ENCODE assay signal across 16 cellular contexts in the genomic region with DNA sequence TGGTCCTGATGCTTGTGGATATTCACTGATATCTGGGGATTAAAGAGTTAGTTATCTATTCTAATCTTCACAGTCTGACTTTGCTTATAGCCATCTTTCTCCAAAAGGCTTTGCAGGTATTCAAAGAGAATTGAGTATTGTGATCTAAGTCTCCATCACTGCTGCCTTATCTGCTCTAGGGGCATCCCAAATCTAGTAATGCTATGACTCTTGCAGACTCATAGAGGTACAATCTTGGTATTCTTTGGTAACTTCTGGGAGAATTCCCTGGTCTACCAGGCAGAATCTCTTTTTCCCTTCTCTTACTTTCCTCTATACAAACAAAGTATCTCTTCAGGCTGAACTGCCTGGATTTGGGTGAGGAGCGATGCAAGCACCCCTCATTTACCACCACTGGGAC.
DNase-seq lines count a peak whose midpoint lies in the region; ATAC-seq lines count a peak whose summit lies in the region.
"Had no signal": no experiment of that assay in that cellular context is flagged by ENCODE, and none has a peak within 500 bp of the region (broad histone marks: within the 10 kb centered on the region; RNA-seq: fewer than 3 reads in every experiment).

No MANE protein-coding gene starts in this region.

- no peak overlapping the region for H2BK120ac ChIP-seq in mesendoderm (ENCODE audit: low read depth, low read length)

- H3K4me3 ChIP-seq in mesendoderm (ENCODE audit: low read length) (no peak overlapping the region), GM23248 (no peak overlapping the region)
- H3K4me3 ChIP-seq: A549; BLaER1 treated with 17β-estradiol and CSF1 and Interleukin-3, amounts not matched to agents 10 nM and 100 nM had no signal

- H3K79me1 ChIP-seq in mesendoderm (ENCODE audit: low read length), result no peaks in the 10 kb centered on the region

- no peak overlapping the region for H3K18ac ChIP-seq in mesendoderm (ENCODE audit: low read length)

- H2AK5ac ChIP-seq in mesendoderm (ENCODE audit: low read length), result no peak overlapping the region

- H3K79me2 ChIP-seq in mesendoderm (ENCODE audit: control insufficient read depth, insufficient read depth, low read length) (no peaks in the 10 kb centered on the region), GM23248 (ENCODE audit: insufficient read depth) (no peaks in the 10 kb centered on the region)

- H3K9me2 ChIP-seq in GM23248 (ENCODE audit: insufficient read depth), result no peaks in the 10 kb centered on the region

- H3K56ac ChIP-seq in mesendoderm (ENCODE audit: low read length), result no peak overlapping the region

- H2BK5ac ChIP-seq in mesendoderm (ENCODE audit: low read length), result no peak overlapping the region

- no peaks in the 10 kb centered on the region for H4K20me1 ChIP-seq in GM23248 (ENCODE audit: insufficient read depth)
- H4K20me1 ChIP-seq: BLaER1 treated with 17β-estradiol and CSF1 and Interleukin-3, amounts not matched to agents 10 nM and 100 nM had no signal

- DNase-seq in mesendoderm (peak; percentile 34), retina (no peak), GM23248 (no peak)
- DNase-seq: AML-193; Caco-2; Calu3; CD4-positive, alpha-beta T cell; CD8-positive, alpha-beta T cell; DMS79 treated with DMSO at 0.1 percent for 48 hours; GF-D8 had no signal

- H3K4ac ChIP-seq in mesendoderm (ENCODE audit: low read depth, low read length), result no peak overlapping the region

- H2AFZ ChIP-seq in GM23248, result no peak overlapping the region

- no peak overlapping the region for H2BK15ac ChIP-seq in mesendoderm (replicated peaks; ENCODE audit: low read depth)

- no peak overlapping the region for H4K5ac ChIP-seq in mesendoderm (ENCODE audit: low read length)

- no peak overlapping the region for H3K4me2 ChIP-seq in mesendoderm (ENCODE audit: low read length)
- no peak overlapping the region for H3K4me2 ChIP-seq in GM23248 (ENCODE audit: unreplicated experiment)
- H3K4me2 ChIP-seq: A549; BLaER1 treated with 17β-estradiol and CSF1 and Interleukin-3, amounts not matched to agents 10 nM and 100 nM had no signal

- H3K27me3 ChIP-seq in mesendoderm (ENCODE audit: insufficient read depth, low read length, poor library complexity) (no peaks in the 10 kb centered on the region), GM23248 (replicated peaks; ENCODE audit: insufficient read depth) (no peaks in the 10 kb centered on the region)
- H3K27me3 ChIP-seq: BLaER1 treated with 17β-estradiol and CSF1 and Interleukin-3, amounts not matched to agents 10 nM and 100 nM had no signal

- H3K36me3 ChIP-seq in mesendoderm (ENCODE audit: control insufficient read depth, insufficient read depth, low read length), result no peaks in the 10 kb centered on the region
- H3K36me3 ChIP-seq in GM23248 (ENCODE audit: low read depth), result no peaks in the 10 kb centered on the region
- H3K36me3 ChIP-seq: BLaER1 treated with 17β-estradiol and CSF1 and Interleukin-3, amounts not matched to agents 10 nM and 100 nM had no signal

- H4K8ac ChIP-seq in mesendoderm (ENCODE audit: low read depth, low read length), result no peak overlapping the region

- in situ Hi-C loops in GM23248 (cut with MboI), result no loop called here

- H3K23ac ChIP-seq in mesendoderm (ENCODE audit: low read length), result no peak overlapping the region

- no peaks in the 10 kb centered on the region for H3F3A ChIP-seq in GM23248 (ENCODE audit: insufficient read depth)

- peak overlapping the region; percentile 68 for H3K27ac ChIP-seq in mesendoderm (ENCODE audit: low read depth, low read length)
- no peak overlapping the region for H3K27ac ChIP-seq in GM23248
- H3K27ac ChIP-seq: 22Rv1; A549; BLaER1 treated with 17β-estradiol and CSF1 and Interleukin-3, amounts not matched to agents 10 nM and 100 nM; C4-2B had no signal

- no peaks in the 10 kb centered on the region for H3K9me3 ChIP-seq in GM23248 (ENCODE audit: low read depth)
- H3K9me3 ChIP-seq: A549, Caco-2 had no signal

- H3K4me1 ChIP-seq in mesendoderm (ENCODE audit: control insufficient read depth, low read depth, low read length), result no peaks in the 10 kb centered on the region
- H3K4me1 ChIP-seq in GM23248 (ENCODE audit: insufficient read depth), result no peaks in the 10 kb centered on the region
- H3K4me1 ChIP-seq: A549; BLaER1 treated with 17β-estradiol and CSF1 and Interleukin-3, amounts not matched to agents 10 nM and 100 nM; Caco-2 had no signal

- no peak overlapping the region for H3K9ac ChIP-seq in mesendoderm (ENCODE audit: low read length)
- no peak overlapping the region for H3K9ac ChIP-seq in GM23248
- H3K9ac ChIP-seq: BLaER1 treated with 17β-estradiol and CSF1 and Interleukin-3, amounts not matched to agents 10 nM and 100 nM had no signal

- no CpG with 5 or more reads among the region's 1 CpG for WGBS in mesendoderm (ENCODE audit: extremely low coverage, insufficient coverage, low lambda C conversion rate)
- 10 to 17% methylated on average over 1 of the region's 1 CpG for WGBS in GM23248 (ENCODE audit: low coverage in 1 of 2, low lambda C conversion rate in 2 of 2, missing lambda C conversion rate in 2 of 2), 2 experiments

- ATAC-seq in GM18502 (IDR thresholded peaks at IDR 0.05; ENCODE audit: poor library complexity, unreplicated experiment) (peak; percentile 65), HG03432 (IDR thresholded peaks at IDR 0.05; ENCODE audit: unreplicated experiment) (peak; percentile 46)
- ATAC-seq: A549; CD8-positive, alpha-beta T cell had no signal
